In genomic region chr22:38841635-38842034, GRCh38 we compare ENCODE assay signal across 1 cellular context.
TF ChIP-seq lines count a peak whose summit lies in the region.

No MANE protein-coding gene starts in this region.

TF ChIP-seq in WTC11, 78 proteins besides CTCF, POLR2A, EP300 and RAD21:
- no peak for TF ChIP-seq GABPB1 (CRISPR knock-in tag; IDR thresholded peaks at IDR 0.05)
- no peak for TF ChIP-seq ETV6 (CRISPR knock-in tag; IDR thresholded peaks at IDR 0.05)
- TF ChIP-seq SMAD3 (CRISPR knock-in tag; IDR thresholded peaks at IDR 0.05; ENCODE audit: borderline replicate concordance): no peak
- TF ChIP-seq JAZF1 (CRISPR knock-in tag; IDR thresholded peaks at IDR 0.05): no peak
- no peak for TF ChIP-seq CREB1 (CRISPR knock-in tag; IDR thresholded peaks at IDR 0.05)
- no peak for TF ChIP-seq ZNF671 (CRISPR knock-in tag; IDR thresholded peaks at IDR 0.05)
- TF ChIP-seq ARID4B (CRISPR knock-in tag; IDR thresholded peaks at IDR 0.05; ENCODE audit: borderline replicate concordance): no peak
- no peak for TF ChIP-seq NR1H2 (CRISPR knock-in tag; IDR thresholded peaks at IDR 0.05)
- no peak for TF ChIP-seq E2F4 (CRISPR knock-in tag; IDR thresholded peaks at IDR 0.05; ENCODE audit: borderline replicate concordance, low read depth)
- TF ChIP-seq GRHL2 (CRISPR knock-in tag; IDR thresholded peaks at IDR 0.05; ENCODE audit: insufficient replicate concordance, severe bottlenecking): no peak
- no peak for TF ChIP-seq JUN (CRISPR knock-in tag; IDR thresholded peaks at IDR 0.05)
- TF ChIP-seq CDX4 (CRISPR knock-in tag; IDR thresholded peaks at IDR 0.05; ENCODE audit: borderline replicate concordance): no peak
- TF ChIP-seq ZNF281 (CRISPR knock-in tag; IDR thresholded peaks at IDR 0.05): no peak
- no peak for TF ChIP-seq STAT6 (CRISPR knock-in tag; conservative IDR thresholded peaks at IDR 0.05; ENCODE audit: low read depth)
- no peak for TF ChIP-seq SOX15 (CRISPR knock-in tag; IDR thresholded peaks at IDR 0.05)
- no peak for TF ChIP-seq NFYB (CRISPR knock-in tag; conservative IDR thresholded peaks at IDR 0.05; ENCODE audit: low read depth)
TF ChIP-seq in WTC11: peak in this region for 0.
